In genomic region chr10:91051834-91052233, GRCh38 we compare ENCODE assay signal across 18 cellular contexts.
A peak's percentile ranks its signal among the peaks of the same experiment; 100 is the strongest.
DNase-seq lines count a peak whose midpoint lies in the region; ATAC-seq, FAIRE-seq and TF ChIP-seq lines count a peak whose summit lies in the region.
"Had no signal": no experiment of that assay in that cellular context is flagged by ENCODE, and none has a peak within 500 bp of the region (broad histone marks: within the 10 kb centered on the region; RNA-seq: fewer than 3 reads in every experiment).

No MANE protein-coding gene starts in this region.

- intact Hi-C loops in right cardiac atrium (cut with DNase I), result loop anchor here in 1 of 4 donors (5.0 kb wide), 1 partner anchor 45 kb away; no protein-coding TSS in a partner anchor

- no peak overlapping the region for H3K27ac ChIP-seq in right cardiac atrium (ENCODE audit: low read length)
- H3K27ac ChIP-seq: Peyer's patch, right lobe of liver had no signal

- TF ChIP-seq CTCF in cardiac fibroblast (IDR thresholded peaks at IDR 0.05; ENCODE audit: low read depth, low read length) (no peak), D721Med (IDR thresholded peaks at IDR 0.05; ENCODE audit: insufficient read depth, missing control alignments) (no peak)

- peaks cover 7% of the 10 kb centered on the region for H3K4me1 ChIP-seq in right cardiac atrium (ENCODE audit: control insufficient read depth, insufficient read depth, low read length)
- H3K4me1 ChIP-seq: Peyer's patch, right lobe of liver had no signal

- no peaks in the 10 kb centered on the region for H3K9me3 ChIP-seq in right cardiac atrium (ENCODE audit: control insufficient read depth, low read length)
- H3K9me3 ChIP-seq: Peyer's patch, right lobe of liver had no signal

- no peak for FAIRE-seq in D721Med (lab: Jason Lieb, UNC)
- FAIRE-seq: H1, kidney had no signal

- H3K27me3 ChIP-seq in right cardiac atrium (ENCODE audit: control insufficient read depth, insufficient read depth), result no peaks in the 10 kb centered on the region
- H3K27me3 ChIP-seq: Peyer's patch, right lobe of liver had no signal

- DNase-seq in NCI-H1694 (lab: John Stamatoyannopoulos, UW) (peak; percentile 93), cardiac fibroblast (ENCODE audit: low read depth in 2 of 2) (peak; percentile 15 to 70), right cardiac atrium (peak in 2 of 3 donors; percentile 57 to 78), superior temporal gyrus (ENCODE audit: extremely low spot score) (peak; percentile 87), D721Med (ENCODE audit: insufficient read length, low spot score) (no peak), epidermal melanocyte (ENCODE audit: insufficient read length, low spot score) (no peak)
- DNase-seq: activated CD4-positive, CD25-positive, alpha-beta regulatory T cell; activated CD8-positive, alpha-beta memory T cell treated with anti-CD3 and anti-CD28 coated beads, Interleukin-2, amount 50 U/mL, for 48 hours; activated naive CD8-positive, alpha-beta T cell treated with anti-CD3 and anti-CD28 coated beads, Interleukin-2, amount 10 ng/mL, durations not matched to agents 7 days and 5 days; CD4-positive, alpha-beta memory T cell; GDM1; kidney; NCI-H510A treated with DMSO at 0.1 percent for 48 hours; right lobe of liver; T-cell had no signal

- ATAC-seq in right cardiac atrium (peak; percentile 54 to 64), HG02870 (IDR thresholded peaks at IDR 0.05; ENCODE audit: unreplicated experiment) (no peak)
- ATAC-seq: right lobe of liver, T-cell had no signal

- no peak overlapping the region for H3K4me3 ChIP-seq in cardiac fibroblast (replicated peaks in 1 of 2; ENCODE audit: low read depth in 2 of 2, low read length in 2 of 2)
- H3K4me3 ChIP-seq in right cardiac atrium (ENCODE audit: low read length), result no peak overlapping the region
- H3K4me3 ChIP-seq: Peyer's patch, right lobe of liver had no signal

- 26% methylated on average over 3 of the region's 3 CpGs for WGBS in right cardiac atrium

Comparison
In these comparisons a context has a peak if more than half of its experiments do, and no peak if none do; other contexts are left out.
1. DNase-seq: peak in NCI-H1694 (single experiment), cardiac fibroblast (2 of 2), right cardiac atrium (2 of 3) and superior temporal gyrus (single experiment); none in D721Med (single experiment) and epidermal melanocyte (single experiment).